8 cellular contexts compared by ENCODE assay signal in the genomic region with DNA sequence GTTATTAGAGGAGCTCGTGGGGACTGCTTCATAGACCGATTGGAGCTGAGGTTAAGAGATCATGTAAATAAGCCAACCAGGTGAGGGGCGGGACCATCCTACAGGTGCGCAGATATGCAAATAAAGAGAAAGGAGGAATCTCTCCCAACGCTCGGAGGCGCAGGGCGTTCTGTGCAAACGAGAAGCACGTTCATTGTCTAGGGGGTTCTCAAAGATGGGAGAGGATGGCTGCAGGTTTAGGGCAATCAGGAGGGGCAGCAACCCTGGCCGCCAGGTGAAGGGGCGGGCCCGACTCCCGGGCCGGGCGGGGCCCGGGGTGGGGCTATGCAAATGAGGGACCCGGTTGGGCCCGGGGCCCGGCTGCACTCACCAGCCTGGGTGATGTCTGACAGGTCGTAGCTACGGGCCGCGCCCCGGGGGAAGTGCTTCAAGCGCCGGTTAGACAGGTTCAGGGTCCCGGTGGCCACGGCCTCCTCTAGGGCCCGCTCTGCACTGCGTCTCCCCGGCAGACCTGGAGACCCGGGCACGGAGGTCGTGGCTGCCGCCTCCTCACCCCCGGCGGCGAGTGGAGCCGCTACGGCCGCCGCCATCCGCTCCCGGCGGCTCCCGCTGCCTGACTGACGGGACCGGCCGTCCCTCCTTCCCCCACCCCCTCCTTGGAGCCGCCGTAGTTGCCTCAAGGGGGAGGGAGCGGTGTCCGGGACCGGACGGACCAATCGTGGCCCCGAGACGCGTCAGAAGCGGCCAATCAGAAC. TPM values are rescaled to one million over a fixed set of nuclear protein-coding genes. Genes with fewer than 3 reads are reported as not detected.
DNase-seq lines count a peak whose midpoint lies in the region; ATAC-seq and TF ChIP-seq lines count a peak whose summit lies in the region.

A gene with protein sequence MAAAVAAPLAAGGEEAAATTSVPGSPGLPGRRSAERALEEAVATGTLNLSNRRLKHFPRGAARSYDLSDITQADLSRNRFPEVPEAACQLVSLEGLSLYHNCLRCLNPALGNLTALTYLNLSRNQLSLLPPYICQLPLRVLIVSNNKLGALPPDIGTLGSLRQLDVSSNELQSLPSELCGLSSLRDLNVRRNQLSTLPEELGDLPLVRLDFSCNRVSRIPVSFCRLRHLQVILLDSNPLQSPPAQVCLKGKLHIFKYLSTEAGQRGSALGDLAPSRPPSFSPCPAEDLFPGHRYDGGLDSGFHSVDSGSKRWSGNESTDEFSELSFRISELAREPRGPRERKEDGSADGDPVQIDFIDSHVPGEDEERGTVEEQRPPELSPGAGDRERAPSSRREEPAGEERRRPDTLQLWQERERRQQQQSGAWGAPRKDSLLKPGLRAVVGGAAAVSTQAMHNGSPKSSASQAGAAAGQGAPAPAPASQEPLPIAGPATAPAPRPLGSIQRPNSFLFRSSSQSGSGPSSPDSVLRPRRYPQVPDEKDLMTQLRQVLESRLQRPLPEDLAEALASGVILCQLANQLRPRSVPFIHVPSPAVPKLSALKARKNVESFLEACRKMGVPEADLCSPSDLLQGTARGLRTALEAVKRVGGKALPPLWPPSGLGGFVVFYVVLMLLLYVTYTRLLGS (minus strand): TSS at position 619 of the 755 bp plus-strand sequence. CDS start 29 bp downstream, at position 590.

- ATAC-seq in effector memory CD8-positive, alpha-beta T cell (replicated peaks): peak; percentile 16
- no peak for ATAC-seq in HG02571 (IDR thresholded peaks at IDR 0.05; ENCODE audit: unreplicated experiment)

- peak within 1 kb of the TSS; percentile 97 to 98 for H3K4me3 Mint-ChIP-seq in effector memory CD8-positive, alpha-beta T cell

- H3K27me3 ChIP-seq in HAP-1 (ENCODE audit: low read depth) (no peaks in the 10 kb centered on the region), mononuclear cell (ENCODE audit: insufficient read depth, low read length) (no peaks in the 10 kb centered on the region), testis (no peaks in the 10 kb centered on the region)

- peak in 1 of 2 experiments; percentile 64 for DNase-seq in HAP-1 (ENCODE audit: low spot score in 2 of 2)
- DNase-seq in NCI-H2081 treated with DMSO at 0.1 percent for 48 hours (lab: John Stamatoyannopoulos, UW): peak; percentile 44
- peak; percentile 54 for DNase-seq in activated CD4-positive, alpha-beta T cell treated with anti-CD3 and anti-CD28 coated beads, Interleukin-2, amount 50 U/mL, for 1 hour
- peak in 2 of 3 experiments; percentile 50 to 57 for DNase-seq in effector memory CD8-positive, alpha-beta T cell
- DNase-seq in testis: peak; percentile 70

- H3K27me3 Mint-ChIP-seq in effector memory CD8-positive, alpha-beta T cell: peaks cover 6 to 16% of the 10 kb centered on the region in 2 donors

- H3K36me3 ChIP-seq in HAP-1 (replicated peaks): peaks cover 8% of the 10 kb centered on the region; the same call in 1 of the 2 replicates
- H3K36me3 ChIP-seq in testis (ENCODE audit: low read depth, missing control alignments): no peaks in the 10 kb centered on the region

- intact Hi-C loops in testis (cut with DNase I; ENCODE audit: low total_unique reads): no loop called here

- TF ChIP-seq CTCF in GM12875 (IDR thresholded peaks at IDR 0.05; ENCODE audit: borderline replicate concordance, insufficient read depth, low read depth, low read length): no peak
- TF ChIP-seq CTCF in testis (IDR thresholded peaks at IDR 0.05): peak in 2 of 3 experiments; percentile 13 to 28

- H3K9me3 ChIP-seq in HAP-1: no peaks in the 10 kb centered on the region
- H3K9me3 ChIP-seq in mononuclear cell (ENCODE audit: low read depth, low read length): no peaks in the 10 kb centered on the region
- no peaks in the 10 kb centered on the region for H3K9me3 ChIP-seq in testis

- H3K36me3 Mint-ChIP-seq in effector memory CD8-positive, alpha-beta T cell (ENCODE audit: insufficient read depth): peaks cover 37% of the 10 kb centered on the region

- H3K4me3 ChIP-seq in GM12875 (ENCODE audit: low read depth, low read length) (peak within 1 kb of the TSS; percentile 94), HAP-1 (peak within 1 kb of the TSS; percentile 76), mononuclear cell (ENCODE audit: low read length) (peak within 1 kb of the TSS; percentile 98), testis (peak within 1 kb of the TSS; percentile 95 to 98)

- peaks cover 4% of the 10 kb centered on the region for H3K4me1 ChIP-seq in HAP-1
- peaks cover 52% of the 10 kb centered on the region for H3K4me1 ChIP-seq in mononuclear cell (ENCODE audit: insufficient read depth, low read length)
- H3K4me1 ChIP-seq in testis: peaks cover 36% of the 10 kb centered on the region

- WGBS in testis, 2 donors: 1% methylated on average over 16 to 52 of the region's 61 CpGs

- in situ Hi-C loops in HAP-1 (cut with MboI; ENCODE audit: low sequenced_read_pairs): no loop called here

- H3K27ac Mint-ChIP-seq in effector memory CD8-positive, alpha-beta T cell: peak within 1 kb of the TSS; percentile 94 to 95

- no peaks in the 10 kb centered on the region for H3K9me3 Mint-ChIP-seq in effector memory CD8-positive, alpha-beta T cell

- peaks cover 33% of the 10 kb centered on the region in 2 donors for H3K4me1 Mint-ChIP-seq in effector memory CD8-positive, alpha-beta T cell (ENCODE audit: low read depth in 2 of 2)

- H3K27ac ChIP-seq in testis: peak within 1 kb of the TSS; percentile 96 to 99

- peak; percentile 95 for TF ChIP-seq POLR2A in testis (IDR thresholded peaks at IDR 0.05)

RNA-seq across cellular contexts. Expression of the gene that starts here (rescaled TPM):
- total RNA-seq in mononuclear cell (153 TPM), testis (100 to 1,000 TPM; 314 to 378 TPM)
- 159 TPM for polyA plus RNA-seq in testis (ENCODE audit: insufficient read depth, low read depth, low replicate concordance)
